24 cellular contexts compared by ENCODE assay signal in the genomic region with DNA sequence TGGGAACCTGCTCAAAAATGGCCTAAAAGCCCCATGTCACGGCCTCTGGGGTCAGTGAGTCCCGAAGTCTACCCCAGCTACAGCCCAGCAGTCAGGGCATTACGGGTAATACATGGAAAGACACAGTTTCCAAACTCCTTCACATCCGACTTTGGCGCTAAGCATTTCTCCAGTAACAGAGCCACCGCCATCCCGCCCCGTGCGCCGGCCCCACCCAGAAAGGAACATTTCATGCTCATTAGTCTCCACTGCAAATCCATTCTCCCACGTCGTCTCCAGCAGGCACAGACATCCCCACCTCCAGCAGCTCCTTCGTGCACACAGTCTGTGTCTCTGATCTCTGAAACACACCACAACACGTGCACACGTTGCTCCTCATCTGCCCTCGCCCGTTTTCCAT.
"Had no signal": no experiment of that assay in that cellular context is flagged by ENCODE, and none has a peak within 500 bp of the region (broad histone marks: within the 10 kb centered on the region; RNA-seq: fewer than 3 reads in every experiment).

No MANE protein-coding gene starts in this region.

- H3K4me2 ChIP-seq: KMS-11 had no signal

- H3K4me3 ChIP-seq: SJSA1, SK-N-MC had no signal

- H3K27ac ChIP-seq: KMS-11, SJSA1, SK-N-MC had no signal

- H3K36me3 ChIP-seq: SJSA1 had no signal

- FAIRE-seq: HepG2, RCC 7860 had no signal

- H3K9me3 ChIP-seq: SJSA1 had no signal

- H3K27me3 ChIP-seq: SJSA1 had no signal

- H3K4me1 ChIP-seq: SJSA1 had no signal

- DNase-seq: IMR-90, Kasumi-1, MM.1S, NCI-H1092 treated with DMSO at 0.1 percent for 48 hours, NCI-H1436, NCI-H187, NCI-H2029, NCI-H2081 treated with DMSO at 0.1 percent for 48 hours, NCI-H2171, NCI-H226, NCI-H446, NCI-H510A, NCI-H524 treated with DMSO at 0.1 percent for 48 hours, NCI-H69, NCI-H774, Right ventricle myocardium superior, RPMI8226, SIG-M5, SW 1271 had no signal

- H3K9ac ChIP-seq: KMS-11 had no signal
